ENCODE assay signal across 14 cellular contexts in genomic region chr5:145495741-145496140, GRCh38.
DNase-seq lines count a peak whose midpoint lies in the region; ATAC-seq and TF ChIP-seq lines count a peak whose summit lies in the region.
"Had no signal": no experiment of that assay in that cellular context is flagged by ENCODE, and none has a peak within 500 bp of the region (broad histone marks: within the 10 kb centered on the region; RNA-seq: fewer than 3 reads in every experiment).

No MANE protein-coding gene starts in this region.

- intact Hi-C loops in left colon (cut with DNase I, micrococcal nuclease), result no loop called here

- peak; percentile 72; the same call in 1 of the 2 replicates for TF ChIP-seq EP300 in Ishikawa (IDR thresholded peaks at IDR 0.05; ENCODE audit: borderline replicate concordance)

- TF ChIP-seq CTCF in AG09309 (IDR thresholded peaks at IDR 0.05; ENCODE audit: control insufficient read depth, insufficient read depth, low read depth, low read length, missing control alignments), result no peak

- no peak overlapping the region for H3K4me3 ChIP-seq in AG09309 (ENCODE audit: control insufficient read depth, low read depth, low read length)
- H3K4me3 ChIP-seq: coronary artery, spleen had no signal

- ATAC-seq in left colon (peak; percentile 33), HG02763 (IDR thresholded peaks at IDR 0.05; ENCODE audit: unreplicated experiment) (no peak), GM18502 (IDR thresholded peaks at IDR 0.05; ENCODE audit: poor library complexity, unreplicated experiment) (no peak)
- ATAC-seq: left lobe of liver; stimulated activated naive CD8-positive, alpha-beta T cell treated with anti-CD3 and anti-CD28 coated beads, Interleukin-15, amount 100 ng/mL, for 72 hours had no signal

- peak; percentile 7; the same call in 1 of the 2 replicates for TF ChIP-seq RAD21 in Ishikawa (IDR thresholded peaks at IDR 0.05; ENCODE audit: low read depth)

- peak; percentile 66 for DNase-seq in AG09309 (ENCODE audit: low read depth)
- peak; percentile 18 for DNase-seq in brain pericyte (ENCODE audit: low read depth, low spot score)
- DNase-seq in left colon, result no peak
- DNase-seq in activated T-cell treated with anti-CD3 and anti-CD28 coated beads, Interleukin-2, amount 50 U/mL, for 1 hour, result no peak
- DNase-seq in NCI-H345 (lab: John Stamatoyannopoulos, UW), result no peak
- DNase-seq: NCI-H1105 treated with DMSO at 0.1 percent for 48 hours; Right ventricle myocardium superior; spleen; stimulated activated naive CD8-positive, alpha-beta T cell treated with anti-CD3 and anti-CD28 coated beads, Interleukin-15, amount 100 ng/mL, for 72 hours had no signal

TF ChIP-seq in Ishikawa, 13 proteins besides CTCF, POLR2A, EP300 and RAD21:
- TF ChIP-seq YY1 (IDR thresholded peaks at IDR 0.05; ENCODE audit: low read depth) (no peak), TAF1 (IDR thresholded peaks at IDR 0.05; ENCODE audit: low read depth) (no peak), EGR1 (IDR thresholded peaks at IDR 0.05) (no peak), CEBPB (IDR thresholded peaks at IDR 0.05) (no peak), CREB1 (IDR thresholded peaks at IDR 0.05; ENCODE audit: low read depth) (no peak), TCF12 (IDR thresholded peaks at IDR 0.05; ENCODE audit: low read depth) (peak; percentile 53; the same call in 1 of the 2 replicates), NFIC (IDR thresholded peaks at IDR 0.05) (no peak), MAX (IDR thresholded peaks at IDR 0.05) (peak; percentile 86), REST (IDR thresholded peaks at IDR 0.05; ENCODE audit: low read depth) (no peak), ZBTB7A (IDR thresholded peaks at IDR 0.05; ENCODE audit: low read depth) (no peak), FOXM1 (IDR thresholded peaks at IDR 0.05; ENCODE audit: borderline replicate concordance, low read depth) (peak; percentile 61)
- TF ChIP-seq, protein P1, sequence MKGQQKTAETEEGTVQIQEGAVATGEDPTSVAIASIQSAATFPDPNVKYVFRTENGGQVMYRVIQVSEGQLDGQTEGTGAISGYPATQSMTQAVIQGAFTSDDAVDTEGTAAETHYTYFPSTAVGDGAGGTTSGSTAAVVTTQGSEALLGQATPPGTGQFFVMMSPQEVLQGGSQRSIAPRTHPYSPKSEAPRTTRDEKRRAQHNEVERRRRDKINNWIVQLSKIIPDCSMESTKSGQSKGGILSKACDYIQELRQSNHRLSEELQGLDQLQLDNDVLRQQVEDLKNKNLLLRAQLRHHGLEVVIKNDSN (IDR thresholded peaks at IDR 0.05), result peak; percentile 68
TF ChIP-seq in Ishikawa: peak in this region for 4.

Comparison
In these comparisons a context has a peak if more than half of its experiments do, and no peak if none do; other contexts are left out.
1. DNase-seq: peak in AG09309 (single experiment) and brain pericyte (single experiment); none in left colon (0 of 2), activated T-cell treated with anti-CD3 and anti-CD28 coated beads, Interleukin-2, amount 50 U/mL, for 1 hour (single experiment) and NCI-H345 (single experiment).